Comparison of ENCODE assay signal across 8 cellular contexts in genomic region chr16:16021988-16022682, GRCh38.
DNase-seq lines count a peak whose midpoint lies in the region; ATAC-seq and TF ChIP-seq lines count a peak whose summit lies in the region.

No MANE protein-coding gene starts in this region.

- H3K27me3 Mint-ChIP-seq in CD14-positive monocyte (ENCODE audit: low read depth in 3 of 3): peaks cover 0 to 2% (median 0%) of the 10 kb centered on the region in 3 donors

- H3K4me3 Mint-ChIP-seq in CD14-positive monocyte: no peak overlapping the region

- peak overlapping the region; percentile 77 for H3K27ac ChIP-seq in rectal smooth muscle tissue (ENCODE audit: low read depth, low read length)
- no peak overlapping the region for H3K27ac ChIP-seq in effector memory CD4-positive, alpha-beta T cell (ENCODE audit: insufficient read depth, low read length, poor library complexity, severe bottlenecking)

- peak overlapping the region in 4 of 7 donors; percentile 6 to 78 (median 36) for H3K27ac Mint-ChIP-seq in CD14-positive monocyte

- peaks cover 29% of the 10 kb centered on the region for H3K4me1 ChIP-seq in rectal smooth muscle tissue (ENCODE audit: control insufficient read depth, insufficient read depth, low read length)
- peaks cover 14% of the 10 kb centered on the region for H3K4me1 ChIP-seq in effector memory CD4-positive, alpha-beta T cell (ENCODE audit: control insufficient read depth, insufficient read depth, low read length, poor library complexity, severe bottlenecking)

- no peak for TF ChIP-seq CTCF in CD14-positive monocyte (IDR thresholded peaks at IDR 0.05)

- H3K4me3 ChIP-seq in rectal smooth muscle tissue (ENCODE audit: low read length): peak overlapping the region; percentile 5
- no peak overlapping the region for H3K4me3 ChIP-seq in effector memory CD4-positive, alpha-beta T cell (ENCODE audit: insufficient read depth, low read depth, low read length, poor library complexity, severe bottlenecking)

- no peaks in the 10 kb centered on the region for H3K9me3 Mint-ChIP-seq in CD14-positive monocyte

- ATAC-seq in left ventricle myocardium superior: peak; percentile 98
- no peak for ATAC-seq in HG03280 (IDR thresholded peaks at IDR 0.05; ENCODE audit: unreplicated experiment)

- H3K36me3 Mint-ChIP-seq in CD14-positive monocyte: peaks cover 69 to 79% of the 10 kb centered on the region in 2 donors

- no peaks in the 10 kb centered on the region for H3K9me3 ChIP-seq in effector memory CD4-positive, alpha-beta T cell (ENCODE audit: control insufficient read depth, low read length)

- no peaks in the 10 kb centered on the region for H3K27me3 ChIP-seq in rectal smooth muscle tissue (ENCODE audit: control insufficient read depth, insufficient read depth, low read length)
- no peaks in the 10 kb centered on the region for H3K27me3 ChIP-seq in effector memory CD4-positive, alpha-beta T cell (replicated peaks; ENCODE audit: control insufficient read depth, insufficient read depth, low read length, poor library complexity, severe bottlenecking)

- H3K36me3 ChIP-seq in rectal smooth muscle tissue (ENCODE audit: control insufficient read depth, insufficient read depth, low read length): peaks cover 6% of the 10 kb centered on the region
- H3K36me3 ChIP-seq in effector memory CD4-positive, alpha-beta T cell (ENCODE audit: control insufficient read depth, insufficient read depth, low read length): peaks cover 43% of the 10 kb centered on the region

- intact Hi-C loops in CD14-positive monocyte (cut with micrococcal nuclease): no loop called here
- intact Hi-C loops in left ventricle myocardium superior (cut with micrococcal nuclease): no loop called here

- H3K4me1 Mint-ChIP-seq in CD14-positive monocyte: peaks cover 20% of the 10 kb centered on the region

- DNase-seq in CD14-positive monocyte (ENCODE audit: low spot score) (peak; percentile 62), KBM-7 (peak; percentile 38), anterior cingulate cortex (lab: John Stamatoyannopoulos, UW) (peak in 55 of 58 donors; percentile 13 to 86 (median 58)), left ventricle myocardium superior (peak; percentile 97)
- no peak for DNase-seq in stimulated activated CD4-positive, alpha-beta T cell treated with anti-CD3 and anti-CD28 coated beads, Interleukin-4, amount 100 ng/mL, for 4 hours
- no peak for DNase-seq in effector memory CD4-positive, alpha-beta T cell

- peak overlapping the region; percentile 39 for H3K9ac ChIP-seq in rectal smooth muscle tissue (ENCODE audit: low read length)

- in situ Hi-C loops in KBM-7 (cut with MboI; ENCODE audit: low pct_unique_long_range_greater_than_20kb, low sequenced_read_pairs): no loop called here

Comparison
In these comparisons a context has a peak if more than half of its experiments do, and no peak if none do; other contexts are left out.
1. DNase-seq: peak in CD14-positive monocyte (single experiment), KBM-7 (single experiment), anterior cingulate cortex (55 of 58) and left ventricle myocardium superior (single experiment); none in stimulated activated CD4-positive, alpha-beta T cell treated with anti-CD3 and anti-CD28 coated beads, Interleukin-4, amount 100 ng/mL, for 4 hours (0 of 2) and effector memory CD4-positive, alpha-beta T cell (0 of 3).